34 cellular contexts compared by ENCODE assay signal in genomic region chr9:14086495-14086894, GRCh38.
DNase-seq lines count a peak whose midpoint lies in the region; ATAC-seq, FAIRE-seq and TF ChIP-seq lines count a peak whose summit lies in the region.
"Had no signal": no experiment of that assay in that cellular context is flagged by ENCODE, and none has a peak within 500 bp of the region (broad histone marks: within the 10 kb centered on the region; RNA-seq: fewer than 3 reads in every experiment).

No MANE protein-coding gene starts in this region.

- DNase-seq in HepG2 (ENCODE audit: low spot score) (no peak), right lobe of liver (no peak), kidney (no peak), SKM-1 (lab: John Stamatoyannopoulos, UW; ENCODE audit: unreplicated experiment) (no peak), Right ventricle myocardium superior (no peak)
- DNase-seq: 8988T; ACHN; AML-193; BE2C; C1 segment of cervical spinal cord; Caco-2; Calu3; CD4-positive, alpha-beta memory T cell; CD4-positive, alpha-beta T cell; CD4-positive, CD25-positive, alpha-beta regulatory T cell; CD8-positive, alpha-beta memory T cell; CD8-positive, alpha-beta T cell; COR-L47; DMS 273 treated with DMSO at 0.1 percent for 48 hours; DMS153; DMS53; DMS79; DMS79 treated with DMSO at 0.1 percent for 48 hours; DND-41; EL had no signal

- CTCF ChIA-PET in HepG2 (lab: Yijun Ruan, JAX; ENCODE audit: low intra/inter-chr PET ratio, low total read pairs) = no interaction called here
- CTCF ChIA-PET in HEK293 (lab: Yijun Ruan, JAX) = no interaction called here

- H3K9me3 ChIP-seq in HepG2 (ENCODE audit: low read length) (no peaks in the 10 kb centered on the region), right lobe of liver (no peaks in the 10 kb centered on the region), HEK293 (ENCODE audit: control insufficient read depth, insufficient read depth, low read depth, low read length) (no peaks in the 10 kb centered on the region), kidney (ENCODE audit: control insufficient read depth in 1 of 2, low read length in 2 of 2) (no peaks in the 10 kb centered on the region)
- H3K9me3 ChIP-seq: A549; BE2C; BLaER1; BLaER1 treated with 17β-estradiol and CSF1 and Interleukin-3, amounts not matched to agents 10 nM and 100 nM; Caco-2 had no signal

- in situ Hi-C loops in HepG2 (cut with HindIII; ENCODE audit: extremely low pct_ligation_motif_present, low pct_unique_long_range_greater_than_20kb) = no loop called here

- no peak overlapping the region for H3K4me2 ChIP-seq in HepG2 (ENCODE audit: low read depth, low read length)
- H3K4me2 ChIP-seq: A549; BLaER1; BLaER1 treated with 17β-estradiol and CSF1 and Interleukin-3, amounts not matched to agents 10 nM and 100 nM had no signal

- intact Hi-C loops in HepG2 (cut with micrococcal nuclease; ENCODE audit: unreplicated experiment) (no loop called here), right lobe of liver (cut with DNase I) (no loop called here), kidney (cut with DNase I) (no loop called here), Right ventricle myocardium superior (cut with DNase I) (no loop called here)

- no peaks in the 10 kb centered on the region for H3K27me3 ChIP-seq in HepG2 (ENCODE audit: control insufficient read depth in 1 of 2, insufficient read depth in 2 of 2, low read length in 2 of 2)
- no peaks in the 10 kb centered on the region for H3K27me3 ChIP-seq in right lobe of liver
- H3K27me3 ChIP-seq: BE2C; BLaER1; BLaER1 treated with 17β-estradiol and CSF1 and Interleukin-3, amounts not matched to agents 10 nM and 100 nM had no signal

- TF ChIP-seq POLR2A in HepG2 (IDR thresholded peaks at IDR 0.05; ENCODE audit: insufficient read depth in 1 of 2, low read depth in 2 of 2, low read length in 2 of 2) = no peak
- no peak for TF ChIP-seq POLR2A in right lobe of liver (IDR thresholded peaks at IDR 0.05)

- ATAC-seq in HepG2 = no peak
- no peak for ATAC-seq in right lobe of liver
- ATAC-seq in Right ventricle myocardium superior (ENCODE audit: poor library complexity) = no peak
- no peak for ATAC-seq in GM18498 (IDR thresholded peaks at IDR 0.05; ENCODE audit: unreplicated experiment)
- ATAC-seq: A549; CD8-positive, alpha-beta T cell had no signal

- H3K27ac ChIP-seq in HepG2 (ENCODE audit: extremely low read length, insufficient read depth, low read length) (no peak overlapping the region), right lobe of liver (no peak overlapping the region), HEK293 (ENCODE audit: extremely low read depth, low read depth, low read length) (no peak overlapping the region), kidney (ENCODE audit: low read depth in 2 of 2, low read length in 2 of 2) (no peak overlapping the region)
- H3K27ac ChIP-seq: 22Rv1; A549; BLaER1; BLaER1 treated with 17β-estradiol and CSF1 and Interleukin-3, amounts not matched to agents 10 nM and 100 nM; C4-2B had no signal

- H3K36me3 ChIP-seq in HepG2 (replicated peaks in 1 of 2; ENCODE audit: control insufficient read depth in 1 of 2, insufficient read depth in 2 of 2, low read length in 2 of 2) (no peaks in the 10 kb centered on the region), right lobe of liver (no peaks in the 10 kb centered on the region), HEK293 (ENCODE audit: control insufficient read depth in 2 of 2, insufficient read depth in 1 of 2, low read length in 2 of 2) (no peaks in the 10 kb centered on the region), kidney (ENCODE audit: control insufficient read depth in 1 of 2, insufficient read depth in 2 of 2, low read length in 2 of 2) (peaks cover 0 to 4% of the 10 kb centered on the region in 2 donors)
- H3K36me3 ChIP-seq: BE2C; BLaER1; BLaER1 treated with 17β-estradiol and CSF1 and Interleukin-3, amounts not matched to agents 10 nM and 100 nM had no signal

- no peak for FAIRE-seq in HepG2 (lab: Jason Lieb, UNC)
- FAIRE-seq in A204.1 (lab: Jason Lieb, UNC) = peak; percentile 27
- FAIRE-seq in kidney (lab: Jason Lieb, UNC) = peak; percentile 25
- FAIRE-seq: A549, D721Med had no signal

- WGBS in HepG2 (ENCODE audit: low lambda C conversion rate) = 59% methylated on average over 5 of the region's 5 CpGs
- WGBS in right lobe of liver (ENCODE audit: insufficient coverage, low coverage, low lambda C conversion rate, missing lambda C conversion rate) = 85% methylated on average over 5 of the region's 5 CpGs

- no peak overlapping the region for H2AFZ ChIP-seq in HepG2 (ENCODE audit: low read length)

- TF ChIP-seq CTCF in HepG2 (CRISPR knock-in tag; IDR thresholded peaks at IDR 0.05) (no peak), right lobe of liver (IDR thresholded peaks at IDR 0.05) (no peak), HEK293 (tag by site-specific recombination; IDR thresholded peaks at IDR 0.05) (no peak), kidney (IDR thresholded peaks at IDR 0.05; ENCODE audit: borderline replicate concordance, extremely low read depth, insufficient read depth) (no peak)

- no peak for TF ChIP-seq EP300 in HepG2 (IDR thresholded peaks at IDR 0.05; ENCODE audit: low read depth in 2 of 2, low read length in 2 of 2)
- TF ChIP-seq EP300 in HepG2 (CRISPR knock-in tag; IDR thresholded peaks at IDR 0.05; ENCODE audit: borderline replicate concordance) = no peak

- POLR2A ChIA-PET in HepG2 (lab: Yijun Ruan, JAX) = no interaction called here
- POLR2A ChIA-PET in HEK293 (lab: Yijun Ruan, JAX) = no interaction called here

- no peaks in the 10 kb centered on the region for H3K79me2 ChIP-seq in HepG2 (ENCODE audit: insufficient read depth, low read length)

- H3K4me3 ChIP-seq in HepG2 (replicated peaks in 1 of 3; ENCODE audit: insufficient read depth in 1 of 3, low read depth in 2 of 3, low read length in 3 of 3) (no peak overlapping the region), right lobe of liver (no peak overlapping the region), HEK293 (ENCODE audit: low read depth, low read length) (no peak overlapping the region), kidney (ENCODE audit: low read length in 2 of 2) (no peak overlapping the region)
- H3K4me3 ChIP-seq: A549; BLaER1; BLaER1 treated with 17β-estradiol and CSF1 and Interleukin-3, amounts not matched to agents 10 nM and 100 nM had no signal

- BruUV-seq in HepG2 (replicated peaks; lab: Mats Ljungman, UMichigan) = no TSS peak

- no peak for TF ChIP-seq RAD21 in HepG2 (CRISPR knock-in tag; IDR thresholded peaks at IDR 0.05)

- no peaks in the 10 kb centered on the region for H3K4me1 ChIP-seq in HepG2 (ENCODE audit: insufficient read depth, low read length)
- H3K4me1 ChIP-seq in right lobe of liver = peaks cover 0 to 5% (median 0%) of the 10 kb centered on the region in 4 donors
- H3K4me1 ChIP-seq in HEK293 (ENCODE audit: control insufficient read depth, insufficient read depth, low read length) = no peaks in the 10 kb centered on the region
- no peaks in the 10 kb centered on the region for H3K4me1 ChIP-seq in kidney (ENCODE audit: control insufficient read depth in 1 of 2, insufficient read depth in 1 of 2, low read depth in 1 of 2, low read length in 2 of 2)
- H3K4me1 ChIP-seq: A549, BE2C, Caco-2 had no signal

- H3K9ac ChIP-seq in HepG2 (ENCODE audit: insufficient read depth, low read depth, low read length) = no peak overlapping the region
- no peak overlapping the region for H3K9ac ChIP-seq in kidney (ENCODE audit: low read length in 2 of 2)
- H3K9ac ChIP-seq: BLaER1; BLaER1 treated with 17β-estradiol and CSF1 and Interleukin-3, amounts not matched to agents 10 nM and 100 nM had no signal

- no peaks in the 10 kb centered on the region for H4K20me1 ChIP-seq in HepG2 (ENCODE audit: insufficient read depth, low read length)
- H4K20me1 ChIP-seq: BLaER1; BLaER1 treated with 17β-estradiol and CSF1 and Interleukin-3, amounts not matched to agents 10 nM and 100 nM had no signal

TF ChIP-seq in HepG2, 621 proteins besides CTCF, POLR2A, EP300 and RAD21 (continues in another document):
- no peak for TF ChIP-seq CAMTA2 (CRISPR knock-in tag; IDR thresholded peaks at IDR 0.05; ENCODE audit: borderline replicate concordance)
- peak; percentile 53; the same call in 1 of the 2 replicates for TF ChIP-seq CREB1 (IDR thresholded peaks at IDR 0.05)
- no peak for TF ChIP-seq CREB1 (CRISPR knock-in tag; IDR thresholded peaks at IDR 0.05)

TF ChIP-seq in HEK293, 187 proteins besides CTCF, POLR2A, EP300 and RAD21:
- TF ChIP-seq SCRT2 (tag by site-specific recombination; IDR thresholded peaks at IDR 0.05) = no peak
- TF ChIP-seq, protein P1, sequence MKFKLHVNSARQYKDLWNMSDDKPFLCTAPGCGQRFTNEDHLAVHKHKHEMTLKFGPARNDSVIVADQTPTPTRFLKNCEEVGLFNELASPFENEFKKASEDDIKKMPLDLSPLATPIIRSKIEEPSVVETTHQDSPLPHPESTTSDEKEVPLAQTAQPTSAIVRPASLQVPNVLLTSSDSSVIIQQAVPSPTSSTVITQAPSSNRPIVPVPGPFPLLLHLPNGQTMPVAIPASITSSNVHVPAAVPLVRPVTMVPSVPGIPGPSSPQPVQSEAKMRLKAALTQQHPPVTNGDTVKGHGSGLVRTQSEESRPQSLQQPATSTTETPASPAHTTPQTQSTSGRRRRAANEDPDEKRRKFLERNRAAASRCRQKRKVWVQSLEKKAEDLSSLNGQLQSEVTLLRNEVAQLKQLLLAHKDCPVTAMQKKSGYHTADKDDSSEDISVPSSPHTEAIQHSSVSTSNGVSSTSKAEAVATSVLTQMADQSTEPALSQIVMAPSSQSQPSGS (tag by site-specific recombination; IDR thresholded peaks at IDR 0.05; ENCODE audit: low read depth) = peak; percentile 59; the same call in 1 of the 2 replicates
- TF ChIP-seq ZBTB8A (tag by site-specific recombination; IDR thresholded peaks at IDR 0.05) = no peak
- TF ChIP-seq ZNF561 (tag by site-specific recombination; IDR thresholded peaks at IDR 0.05; ENCODE audit: borderline replicate concordance) = no peak
